In genomic region chr20:48791666-48792071, GRCh38 we compare ENCODE assay signal across 1 cellular context.
TF ChIP-seq lines count a peak whose summit lies in the region.

No MANE protein-coding gene starts in this region.

TF ChIP-seq in GM12878, 131 proteins besides CTCF, POLR2A, EP300 and RAD21:
- TF ChIP-seq TAF1 (IDR thresholded peaks at IDR 0.05; ENCODE audit: borderline replicate concordance, low read depth, low read length), result no peak
- peak; percentile 56; the same call in 1 of the 3 replicates for TF ChIP-seq POU2F2 (IDR thresholded peaks at IDR 0.05; ENCODE audit: borderline replicate concordance, low read depth, low read length)
- no peak for TF ChIP-seq EZH2 (IDR thresholded peaks at IDR 0.05; ENCODE audit: borderline replicate concordance, control insufficient read depth, low read depth, low read length)
